Comparison of ENCODE assay signal across 8 cellular contexts in genomic region chr17:51165680-51166197, GRCh38. TPM values are rescaled to one million over a fixed set of nuclear protein-coding genes. Genes with fewer than 3 reads are reported as not detected.
A peak's percentile ranks its signal among the peaks of the same experiment; 100 is the strongest.
DNase-seq lines count a peak whose midpoint lies in the region; ATAC-seq lines count a peak whose summit lies in the region.

No MANE protein-coding gene starts in this region.

- DNase-seq in Ammon's horn (ENCODE audit: low spot score) (peak; percentile 25), HK-2 (ENCODE audit: unreplicated experiment) (no peak)
- no peak for DNase-seq in Jurkat, Clone E6-1 (ENCODE audit: low read depth, low spot score)
- no peak for DNase-seq in activated naive CD8-positive, alpha-beta T cell treated with anti-CD3 and anti-CD28 coated beads, Interleukin-2, amount 10 ng/mL, durations not matched to agents 7 days and 5 days

- H3K27me3 ChIP-seq in iPS-15b (ENCODE audit: control insufficient read depth, insufficient read depth, low read length) = no peaks in the 10 kb centered on the region

- H3K27ac ChIP-seq in skin epidermis = peak overlapping the region; percentile 63 to 98 (median 95)

- H3K4me1 Mint-ChIP-seq in activated naive CD8-positive, alpha-beta T cell treated with anti-CD3 and anti-CD28 coated beads, Interleukin-2, amount 10 ng/mL, durations not matched to agents 7 days and 5 days = peaks cover 28% of the 10 kb centered on the region

- H3K9ac ChIP-seq in iPS-15b (ENCODE audit: low read depth, low read length) = peak overlapping the region; percentile 88

- H3K36me3 ChIP-seq in iPS-15b (ENCODE audit: control insufficient read depth, insufficient read depth, low read length) = peaks cover 43% of the 10 kb centered on the region

- ATAC-seq in GM19025 (IDR thresholded peaks at IDR 0.05; ENCODE audit: low read depth, unreplicated experiment) (peak; percentile 10), GM21381 (IDR thresholded peaks at IDR 0.05; ENCODE audit: unreplicated experiment) (no peak)
- ATAC-seq in activated naive CD8-positive, alpha-beta T cell treated with anti-CD3 and anti-CD28 coated beads, Interleukin-2, amount 10 ng/mL, durations not matched to agents 7 days and 5 days (ENCODE audit: low read depth) = peak; percentile 32

- no peaks in the 10 kb centered on the region for H3K4me1 ChIP-seq in iPS-15b (ENCODE audit: control insufficient read depth, insufficient read depth, low read length)

- no peaks in the 10 kb centered on the region for H3K9me3 Mint-ChIP-seq in activated naive CD8-positive, alpha-beta T cell treated with anti-CD3 and anti-CD28 coated beads, Interleukin-2, amount 10 ng/mL, durations not matched to agents 7 days and 5 days

- peak overlapping the region; percentile 92 for H3K4me3 Mint-ChIP-seq in activated naive CD8-positive, alpha-beta T cell treated with anti-CD3 and anti-CD28 coated beads, Interleukin-2, amount 10 ng/mL, durations not matched to agents 7 days and 5 days

- peak overlapping the region; percentile 85 for H3K4me3 ChIP-seq in Jurkat, Clone E6-1 (ENCODE audit: low read length)
- H3K4me3 ChIP-seq in iPS-15b (ENCODE audit: low read depth, low read length) = peak overlapping the region; percentile 95
- peak overlapping the region; percentile 75 to 99 (median 83) for H3K4me3 ChIP-seq in skin epidermis

- no peaks in the 10 kb centered on the region for H3K9me3 ChIP-seq in iPS-15b (ENCODE audit: control insufficient read depth, insufficient read depth, low read length)

- POLR2A ChIA-PET in activated naive CD8-positive, alpha-beta T cell treated with anti-CD3 and anti-CD28 coated beads, Interleukin-2, amount 10 ng/mL, durations not matched to agents 7 days and 5 days (lab: Charles Lee) = interaction anchor here (0.7 to 1.9 kb wide), 4 partner anchors 10 to 300 kb away, joined by 3 to 17 read pairs (median 6); partner anchors contain the start of genes NME1, SPAG9 and TOB1

- H3K36me3 Mint-ChIP-seq in activated naive CD8-positive, alpha-beta T cell treated with anti-CD3 and anti-CD28 coated beads, Interleukin-2, amount 10 ng/mL, durations not matched to agents 7 days and 5 days = peaks cover 20% of the 10 kb centered on the region

- H3K27ac Mint-ChIP-seq in activated naive CD8-positive, alpha-beta T cell treated with anti-CD3 and anti-CD28 coated beads, Interleukin-2, amount 10 ng/mL, durations not matched to agents 7 days and 5 days = peak overlapping the region; percentile 96

- H3K27me3 Mint-ChIP-seq in activated naive CD8-positive, alpha-beta T cell treated with anti-CD3 and anti-CD28 coated beads, Interleukin-2, amount 10 ng/mL, durations not matched to agents 7 days and 5 days = no peaks in the 10 kb centered on the region

RNA-seq across cellular contexts. Expression of gene NME2, which starts 0.5 kb away (rescaled TPM):
- 976 TPM for polyA plus RNA-seq in Jurkat, Clone E6-1 (2012; ENCODE audit: insufficient read depth, insufficient read length)
- total RNA-seq in activated naive CD8-positive, alpha-beta T cell treated with anti-CD3 and anti-CD28 coated beads, Interleukin-2, amount 10 ng/mL, durations not matched to agents 7 days and 5 days = 100 to 1,000 TPM; 354 to 361 TPM

RNA-seq across cellular contexts. Expression of gene NME1, which starts 12.4 kb away (rescaled TPM):
- polyA plus RNA-seq in Jurkat, Clone E6-1 (2012; ENCODE audit: insufficient read depth, insufficient read length) = 386 TPM
- total RNA-seq in activated naive CD8-positive, alpha-beta T cell treated with anti-CD3 and anti-CD28 coated beads, Interleukin-2, amount 10 ng/mL, durations not matched to agents 7 days and 5 days = 10 to 100 TPM; 71.9 to 73.0 TPM

RNA-seq across cellular contexts. Expression of gene SPAG9, which starts 45.1 kb away (rescaled TPM):
- 28.2 TPM for polyA plus RNA-seq in Jurkat, Clone E6-1 (2012; ENCODE audit: insufficient read depth, insufficient read length)
- 10 to 100 TPM; 52.3 to 62.9 TPM for total RNA-seq in activated naive CD8-positive, alpha-beta T cell treated with anti-CD3 and anti-CD28 coated beads, Interleukin-2, amount 10 ng/mL, durations not matched to agents 7 days and 5 days
